In genomic region chr10:116765549-116766162, GRCh38 we compare ENCODE assay signal across 9 cellular contexts. TPM values are rescaled to one million over a fixed set of nuclear protein-coding genes. Genes with fewer than 3 reads are reported as not detected.
DNase-seq lines count a peak whose midpoint lies in the region; TF ChIP-seq lines count a peak whose summit lies in the region.
"Had no signal": no experiment of that assay in that cellular context is flagged by ENCODE, and none has a peak within 500 bp of the region (broad histone marks: within the 10 kb centered on the region; RNA-seq: fewer than 3 reads in every experiment).

No MANE protein-coding gene starts in this region.

- H3K9me3 ChIP-seq in A673 (ENCODE audit: low read depth, low read length, poor library complexity, severe bottlenecking): no peaks in the 10 kb centered on the region

- no peaks in the 10 kb centered on the region for H3K36me3 ChIP-seq in A673 (ENCODE audit: insufficient read depth, low read length, poor library complexity, severe bottlenecking)

- H3K27me3 ChIP-seq in A673 (replicated peaks; ENCODE audit: insufficient read depth, low read depth, low read length, poor library complexity): peaks cover 6% of the 10 kb centered on the region

- H3K4me1 ChIP-seq in A673 (ENCODE audit: insufficient read depth, low read length, poor library complexity, severe bottlenecking): no peaks in the 10 kb centered on the region

- CTCF ChIA-PET in A673 (lab: Charles Lee): no interaction called here

- TF ChIP-seq CTCF in A673 (conservative IDR thresholded peaks at IDR 0.05; ENCODE audit: low read depth, low read length) (peak; percentile 61), GM12874 (IDR thresholded peaks at IDR 0.05; ENCODE audit: insufficient read depth, low read depth, low read length) (peak; percentile 55)

- POLR2A ChIA-PET in A673 (lab: Charles Lee; ENCODE audit: low non-redundant PET): no interaction called here

- intact Hi-C loops in A673 (cut with micrococcal nuclease; ENCODE audit: unreplicated experiment): no loop called here

- no TSS peak for BruUV-seq in A673 (replicated peaks; lab: Mats Ljungman, UMichigan)

- no peak overlapping the region for H3K4me3 ChIP-seq in A673 (ENCODE audit: low read depth, low read length, poor library complexity, severe bottlenecking)

- no peak overlapping the region for H3K27ac ChIP-seq in A673 (ENCODE audit: low read depth, low read length, poor library complexity, severe bottlenecking)
- H3K27ac ChIP-seq: epithelial cell of prostate had no signal

- DNase-seq in A673 (ENCODE audit: low spot score) (peak; percentile 39), iris pigment epithelial cell (ENCODE audit: low read depth) (peak; percentile 31), occipital lobe (lab: John Stamatoyannopoulos, UW) (no peak), NCI-H2107 (lab: John Stamatoyannopoulos, UW) (no peak), NCI-H446 (lab: John Stamatoyannopoulos, UW) (no peak), SHP77 (lab: John Stamatoyannopoulos, UW) (no peak)
- DNase-seq in activated CD4-positive, alpha-beta T cell treated with anti-CD3 and anti-CD28 coated beads, Interleukin-2, amount 50 U/mL, for 4 hours: peak; percentile 10 to 13

RNA-seq across cellular contexts. Expression of gene HSPA12A, which starts 23.3 kb away (rescaled TPM):
- total RNA-seq in A673 (2021) (1.4 and 1.5 TPM in 2 replicates), occipital lobe (17.3 TPM)

Comparison
In these comparisons a context has a peak if more than half of its experiments do, and no peak if none do; other contexts are left out.
1. DNase-seq: peak in A673 (single experiment), activated CD4-positive, alpha-beta T cell treated with anti-CD3 and anti-CD28 coated beads, Interleukin-2, amount 50 U/mL, for 4 hours (2 of 2) and iris pigment epithelial cell (single experiment); none in occipital lobe (single experiment), NCI-H2107 (single experiment), NCI-H446 (0 of 2) and SHP77 (0 of 2).